ENCODE assay signal across 6 cellular contexts in the genomic region with DNA sequence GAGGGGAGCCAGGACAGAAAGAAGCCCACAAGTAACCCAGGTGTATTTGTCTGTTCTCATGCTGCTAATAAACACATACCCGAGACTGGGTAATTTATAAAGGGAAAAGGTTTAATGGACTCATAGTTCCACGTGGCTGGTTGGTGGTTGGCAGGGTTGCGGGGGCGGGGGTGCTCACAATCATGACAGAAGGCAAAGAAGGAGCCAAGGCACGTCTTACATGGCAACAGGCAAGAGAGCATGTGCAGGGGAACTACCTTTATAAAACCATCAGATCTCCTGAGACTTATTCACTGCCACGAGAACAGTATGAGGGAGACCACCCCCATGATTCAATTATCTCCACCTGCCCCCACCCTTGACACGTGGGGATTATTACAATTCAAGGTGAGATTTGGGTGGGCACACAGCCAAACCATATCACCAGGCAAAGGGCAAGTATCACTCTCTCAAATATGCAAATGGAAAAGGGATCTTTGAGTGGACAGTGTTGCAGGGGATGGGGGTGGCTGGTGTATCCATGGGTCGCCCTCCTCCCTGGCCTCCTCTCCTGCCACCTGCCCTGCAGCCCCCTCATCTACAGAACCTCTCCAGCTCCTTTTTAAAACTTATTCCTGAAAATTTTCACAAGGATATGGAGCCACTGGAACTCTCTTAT. TPM values are rescaled to one million over a fixed set of nuclear protein-coding genes. Genes with fewer than 3 reads are reported as not detected.
"Had no signal": no experiment of that assay in that cellular context is flagged by ENCODE, and none has a peak within 500 bp of the region (broad histone marks: within the 10 kb centered on the region; RNA-seq: fewer than 3 reads in every experiment).

No MANE protein-coding gene starts in this region.

RNA-seq across cellular contexts. Expression of gene PVRIG, which starts 15.0 kb away (rescaled TPM):
- total RNA-seq: fibroblast of villous mesenchyme, kidney epithelial cell, left ventricle myocardium inferior, occipital lobe, right cardiac atrium had no signal
- polyA plus RNA-seq: endothelial cell of umbilical vein had no signal
